Comparison of ENCODE assay signal across 1 cellular context in the genomic region with DNA sequence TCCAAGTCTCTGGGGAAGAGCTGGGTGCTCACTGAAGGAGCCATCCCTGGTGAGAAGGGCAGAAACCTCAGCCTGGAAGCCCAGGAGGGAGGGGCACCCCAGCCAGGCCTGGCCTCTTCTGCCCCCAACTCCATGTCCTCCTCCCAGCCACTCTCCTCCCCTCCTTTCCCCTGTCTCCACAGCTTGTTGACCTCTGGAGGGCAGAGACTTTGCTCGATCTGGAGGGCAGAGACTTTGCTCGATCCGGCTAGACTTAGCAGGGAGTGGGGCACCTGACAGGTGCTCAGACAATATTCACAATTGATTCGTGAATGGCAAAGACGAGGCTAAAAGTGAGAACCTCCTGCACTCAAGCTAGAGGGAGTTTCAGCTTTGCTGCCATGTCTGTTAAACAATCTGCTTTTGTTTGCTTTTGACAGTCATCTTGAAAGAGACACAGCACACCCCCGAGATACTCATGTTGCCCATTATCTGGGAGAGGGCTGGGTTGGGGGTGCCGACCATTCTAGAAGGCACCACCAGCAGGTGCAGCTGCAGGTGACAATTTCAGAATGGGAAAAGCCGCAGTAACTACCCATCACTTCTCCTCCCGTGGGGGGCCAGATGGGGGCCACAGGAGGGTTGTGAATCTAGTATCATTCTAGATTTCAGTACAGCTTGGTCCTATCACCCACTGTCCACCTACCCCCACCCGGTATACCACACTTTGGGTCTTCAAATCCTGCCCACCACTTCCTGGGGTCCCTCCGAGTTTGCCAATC.
TF ChIP-seq lines count a peak whose summit lies in the region.

No MANE protein-coding gene starts in this region.

TF ChIP-seq in HepG2, 621 proteins besides CTCF, POLR2A, EP300 and RAD21 (continued from another document):
- peak; percentile 31; the same call in 1 of the 2 replicates for TF ChIP-seq PAXIP1 (CRISPR knock-in tag; conservative IDR thresholded peaks at IDR 0.05)
- TF ChIP-seq HNF4G (IDR thresholded peaks at IDR 0.05; ENCODE audit: borderline replicate concordance, low read depth, low read length): 0 out of 2 replicates have a peak, but pooled peaks have one; percentile 6
- no peak for TF ChIP-seq HNF4G (CRISPR knock-in tag; IDR thresholded peaks at IDR 0.05; ENCODE audit: borderline replicate concordance, low read depth)
- TF ChIP-seq ESRRA (CRISPR knock-in tag; IDR thresholded peaks at IDR 0.05; ENCODE audit: low read depth): peak; percentile 75; the same call in 1 of the 2 replicates
- TF ChIP-seq TRAFD1 (CRISPR knock-in tag; IDR thresholded peaks at IDR 0.05; ENCODE audit: borderline replicate concordance): no peak
- TF ChIP-seq IKZF5 (CRISPR knock-in tag; IDR thresholded peaks at IDR 0.05): no peak
- TF ChIP-seq ZNF263 (CRISPR knock-in tag; IDR thresholded peaks at IDR 0.05): 0 out of 2 replicates have a peak, but pooled peaks have one; percentile 17
- TF ChIP-seq HNF4A (CRISPR knock-in tag; IDR thresholded peaks at IDR 0.05): peak; percentile 72
- no peak for TF ChIP-seq ZBTB42 (CRISPR knock-in tag; IDR thresholded peaks at IDR 0.05)
- TF ChIP-seq, protein P1, sequence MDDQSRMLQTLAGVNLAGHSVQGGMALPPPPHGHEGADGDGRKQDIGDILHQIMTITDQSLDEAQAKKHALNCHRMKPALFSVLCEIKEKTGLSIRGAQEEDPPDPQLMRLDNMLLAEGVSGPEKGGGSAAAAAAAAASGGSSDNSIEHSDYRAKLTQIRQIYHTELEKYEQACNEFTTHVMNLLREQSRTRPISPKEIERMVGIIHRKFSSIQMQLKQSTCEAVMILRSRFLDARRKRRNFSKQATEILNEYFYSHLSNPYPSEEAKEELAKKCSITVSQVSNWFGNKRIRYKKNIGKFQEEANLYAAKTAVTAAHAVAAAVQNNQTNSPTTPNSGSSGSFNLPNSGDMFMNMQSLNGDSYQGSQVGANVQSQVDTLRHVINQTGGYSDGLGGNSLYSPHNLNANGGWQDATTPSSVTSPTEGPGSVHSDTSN (CRISPR knock-in tag; IDR thresholded peaks at IDR 0.05; ENCODE audit: borderline replicate concordance): no peak
- no peak for TF ChIP-seq NR2F6 (IDR thresholded peaks at IDR 0.05)
- TF ChIP-seq NR2F6 (CRISPR knock-in tag; IDR thresholded peaks at IDR 0.05): peak; percentile 62; the same call in 1 of the 2 replicates
- no peak for TF ChIP-seq SOX6 (IDR thresholded peaks at IDR 0.05)
- peak; percentile 16; the same call in 1 of the 2 replicates for TF ChIP-seq SOX6 (CRISPR knock-in tag; IDR thresholded peaks at IDR 0.05)
- 0 out of 2 replicates have a peak, but pooled peaks have one; percentile 18 for TF ChIP-seq ZMYM3 (CRISPR knock-in tag; IDR thresholded peaks at IDR 0.05)
